ENCODE assay signal across 8 cellular contexts in the genomic region with DNA sequence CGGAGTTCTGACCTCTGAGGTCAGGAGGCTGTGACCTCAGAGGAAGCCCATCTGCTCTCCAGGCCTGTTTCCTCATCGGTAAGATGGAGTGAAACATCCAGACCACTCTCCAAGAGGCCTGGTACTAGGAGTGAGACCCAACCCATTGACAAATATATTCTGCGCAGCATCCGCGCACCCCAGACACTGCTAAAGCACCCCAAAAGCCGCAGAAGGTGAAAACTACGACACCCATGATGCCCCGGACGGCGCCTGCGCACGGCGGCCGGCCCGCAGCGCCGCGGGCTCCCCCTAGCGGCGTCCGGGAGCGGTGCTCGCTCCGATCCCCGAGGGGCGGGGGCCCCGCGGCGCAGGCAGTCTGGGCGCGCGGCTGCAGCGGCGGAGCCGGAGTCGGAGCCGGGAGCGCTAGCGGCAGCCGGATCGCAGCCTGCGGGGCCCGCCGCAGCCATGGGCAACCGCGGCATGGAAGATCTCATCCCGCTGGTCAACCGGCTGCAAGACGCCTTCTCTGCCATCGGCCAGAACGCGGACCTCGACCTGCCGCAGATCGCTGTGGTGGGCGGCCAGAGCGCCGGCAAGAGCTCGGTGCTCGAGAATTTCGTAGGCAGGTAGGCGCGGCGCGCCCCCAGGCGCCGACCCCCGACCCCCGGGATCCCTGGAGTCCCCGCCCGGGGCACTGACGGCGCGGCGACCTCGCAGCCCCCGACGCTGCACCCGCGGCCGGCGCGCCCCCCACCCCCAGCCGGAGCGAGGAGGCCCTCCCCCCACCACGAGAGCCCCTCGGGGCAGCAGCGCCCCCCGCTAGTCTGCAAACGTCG. TPM values are rescaled to one million over a fixed set of nuclear protein-coding genes. Genes with fewer than 3 reads are reported as not detected.
A peak's percentile ranks its signal among the peaks of the same experiment; 100 is the strongest.
DNase-seq lines count a peak whose midpoint lies in the region; ATAC-seq, FAIRE-seq and TF ChIP-seq lines count a peak whose summit lies in the region.

Gene DNM1, plus strand, starts transcription at position 356 of the 818 bp plus-strand sequence. Its CDS starts 92 bp downstream, at position 448.

- peak within 1 kb of the TSS; percentile 85 for H3K4me3 ChIP-seq in ACC112 (ENCODE audit: low read depth, low read length)
- H3K4me3 ChIP-seq in epithelial cell of proximal tubule (ENCODE audit: low read depth, low read length): peak within 1 kb of the TSS; percentile 72
- no peak within 1 kb of the TSS for H3K4me3 ChIP-seq in mucosa of descending colon

- TF ChIP-seq CTCF in epithelial cell of proximal tubule (conservative IDR thresholded peaks at IDR 0.05; ENCODE audit: low read depth, low read length): peak; percentile 62
- peak; percentile 97 for TF ChIP-seq CTCF in mucosa of descending colon (IDR thresholded peaks at IDR 0.05)

- H3K9me3 ChIP-seq in mucosa of descending colon: no peaks in the 10 kb centered on the region

- H2AFZ ChIP-seq in ACC112 (ENCODE audit: low read length, unreplicated experiment): peak within 1 kb of the TSS; percentile 50

- DNase-seq in GM18507 (ENCODE audit: extremely low spot score, insufficient read length, low read depth) (peak; percentile 94), NOMO-1 treated with dmso at 0.1 percent for 144 hours (lab: John Stamatoyannopoulos, UW; ENCODE audit: unreplicated experiment) (peak; percentile 51), activated T-cell treated with anti-CD3 and anti-CD28 coated beads for 24 hours (ENCODE audit: low read depth) (peak; percentile 61), epithelial cell of proximal tubule (ENCODE audit: low read depth) (no peak), mucosa of descending colon (peak; percentile 55 to 77 (median 69))
- DNase-seq in stimulated activated CD8-positive, alpha-beta memory T cell treated with anti-CD3 and anti-CD28 coated beads, Interleukin-2, amount 100 ng/mL, for 48 hours (ENCODE audit: low read depth in 2 of 2): peak; percentile 50 to 65

- H3K27ac ChIP-seq in ACC112 (ENCODE audit: low read depth, low read length): no peak within 1 kb of the TSS

- intact Hi-C loops in mucosa of descending colon (cut with DNase I, micrococcal nuclease): no loop called here

- H3K4me1 ChIP-seq in ACC112 (ENCODE audit: control insufficient read depth, insufficient read depth, low read length, unreplicated experiment) (no peaks in the 10 kb centered on the region), mucosa of descending colon (ENCODE audit: low read depth) (peaks cover 6% of the 10 kb centered on the region)

- H3K27me3 ChIP-seq in ACC112 (ENCODE audit: insufficient read depth, low read length): no peaks in the 10 kb centered on the region

- no peaks in the 10 kb centered on the region for H3K36me3 ChIP-seq in ACC112 (ENCODE audit: insufficient read depth, low read length)
- no peaks in the 10 kb centered on the region for H3K36me3 ChIP-seq in mucosa of descending colon (ENCODE audit: low read depth)

- no peaks in the 10 kb centered on the region for H3K79me2 ChIP-seq in ACC112 (ENCODE audit: control insufficient read depth, insufficient read depth, low read length, unreplicated experiment)

- peak; percentile 58 for FAIRE-seq in GM18507 (lab: Jason Lieb, UNC)

- ATAC-seq in HG03196 (IDR thresholded peaks at IDR 0.05; ENCODE audit: unreplicated experiment) (peak; percentile 70), mucosa of descending colon (peak; percentile 98)

RNA-seq across cellular contexts. Expression of gene DNM1, which starts in this region (rescaled TPM):
- 2.6 and 16.7 TPM in 2 replicates for total RNA-seq in epithelial cell of proximal tubule
- 10 to 100 TPM in 1 of 3 donors, 1 to 10 TPM in 2; 4.0 to 19.0 (median 6.7) TPM for total RNA-seq in mucosa of descending colon
